Comparison of ENCODE assay signal across 8 cellular contexts in the genomic region with DNA sequence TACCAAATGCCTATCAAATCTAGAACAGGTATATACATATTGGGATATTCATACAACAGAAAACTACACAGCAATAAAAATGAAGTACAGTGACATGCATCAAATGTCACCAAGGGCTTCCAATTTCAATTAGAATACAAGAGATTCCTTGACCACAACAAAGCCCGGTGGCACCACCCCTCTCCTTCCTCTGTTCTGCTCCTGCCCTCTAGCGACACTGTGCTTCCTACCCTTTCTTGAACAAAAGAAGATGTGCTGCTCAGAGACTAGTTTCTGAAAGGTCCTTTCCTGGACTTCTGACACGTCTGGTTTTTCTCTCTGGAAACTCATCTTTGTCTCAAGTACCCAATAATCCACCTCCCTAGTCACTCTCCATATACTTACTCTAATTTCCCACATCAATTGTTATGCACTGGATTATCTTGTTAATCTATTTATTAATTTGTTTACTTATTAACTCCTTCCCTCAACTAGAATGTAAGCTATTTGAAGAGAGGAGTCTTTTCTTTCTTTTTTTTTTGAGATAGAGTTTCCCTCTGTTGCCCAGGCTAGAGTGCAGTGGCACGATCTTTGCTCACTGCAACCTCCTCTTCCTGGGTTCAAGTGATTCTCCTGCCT.
DNase-seq lines count a peak whose midpoint lies in the region; ATAC-seq, FAIRE-seq and TF ChIP-seq lines count a peak whose summit lies in the region.

No MANE protein-coding gene starts in this region.

- H3K27ac Mint-ChIP-seq in H9 = peak overlapping the region in 2 of 3 experiments; percentile 52 to 87; a peak in 4 of 7 replicates

- H2BK20ac ChIP-seq in H9 (ENCODE audit: low read depth, low read length, poor library complexity, severe bottlenecking) = no peak overlapping the region

- H3K36me3 ChIP-seq in BJ (ENCODE audit: control insufficient read depth, insufficient read depth, low read length) (no peaks in the 10 kb centered on the region), OCI-LY3 (replicated peaks; ENCODE audit: low read depth, low read length) (no peaks in the 10 kb centered on the region), bronchial epithelial cell (ENCODE audit: control insufficient read depth, insufficient read depth, low read length) (no peaks in the 10 kb centered on the region), right lobe of liver (no peaks in the 10 kb centered on the region), suprapubic skin (no peaks in the 10 kb centered on the region)

- no peak overlapping the region for H3K4ac ChIP-seq in H9 (ENCODE audit: low read depth, low read length)

- no peak overlapping the region for H3K14ac ChIP-seq in H9 (ENCODE audit: insufficient read depth, low read length)

- H3K9me3 Mint-ChIP-seq in H9 = no peaks in the 10 kb centered on the region

- H3K4me3 ChIP-seq in BJ (ENCODE audit: low read depth, low read length) (no peak overlapping the region), OCI-LY3 (ENCODE audit: low read length) (no peak overlapping the region), bronchial epithelial cell (ENCODE audit: low read depth, low read length) (no peak overlapping the region), right lobe of liver (no peak overlapping the region), suprapubic skin (no peak overlapping the region)

- H4K5ac ChIP-seq in H9 (ENCODE audit: insufficient read length, low read depth, low read length) = no peak overlapping the region

- H3K4me1 Mint-ChIP-seq in H9 = peaks cover 12 to 13% of the 10 kb centered on the region in 2 experiments

- no peak overlapping the region for H3K56ac ChIP-seq in H9 (ENCODE audit: insufficient read length, low read depth, low read length)

- ATAC-seq in right lobe of liver = peak; percentile 70 to 93 (median 86)

- H2BK120ac ChIP-seq in H9 (ENCODE audit: low read depth, low read length, poor library complexity, severe bottlenecking) = no peak overlapping the region

- H3K18ac ChIP-seq in H9 (ENCODE audit: insufficient read length, low read depth, low read length) = no peak overlapping the region

- no peak overlapping the region for H2AFZ ChIP-seq in H9 (ENCODE audit: low read length)
- H2AFZ ChIP-seq in OCI-LY3 (ENCODE audit: low read depth, low read length) = no peak overlapping the region

- FAIRE-seq in bronchial epithelial cell (lab: Jason Lieb, UNC) = no peak

- TF ChIP-seq EP300 in suprapubic skin (IDR thresholded peaks at IDR 0.05) = no peak

- intact Hi-C loops in right lobe of liver (cut with DNase I) = no loop called here

- no peak overlapping the region for H2BK15ac ChIP-seq in H9 (ENCODE audit: low read depth, low read length)

- H3K36me3 Mint-ChIP-seq in H9 (ENCODE audit: insufficient read depth in 1 of 3, low read depth in 3 of 3) = peaks cover 0 to 11% (median 7%) of the 10 kb centered on the region in 3 experiments; a peak in 2 of 7 replicates

- H3K27me3 ChIP-seq in BJ (ENCODE audit: control insufficient read depth, insufficient read depth, low read length) (no peaks in the 10 kb centered on the region), H9 (ENCODE audit: insufficient read depth, low read length) (no peaks in the 10 kb centered on the region), OCI-LY3 (ENCODE audit: low read depth, low read length) (no peaks in the 10 kb centered on the region), bronchial epithelial cell (ENCODE audit: control insufficient read depth, insufficient read depth, low read length) (no peaks in the 10 kb centered on the region), right lobe of liver (no peaks in the 10 kb centered on the region), suprapubic skin (no peaks in the 10 kb centered on the region)

- no peak overlapping the region for H4K91ac ChIP-seq in H9 (ENCODE audit: insufficient read length, low read depth, low read length)

- H3K9ac ChIP-seq in H9 (ENCODE audit: extremely low read depth, insufficient read length, low read length) = no peak overlapping the region
- H3K9ac ChIP-seq in OCI-LY3 (ENCODE audit: low read length) = no peak overlapping the region

- no peak overlapping the region for H3K27ac ChIP-seq in H9 (ENCODE audit: insufficient read length, low read depth, low read length)
- no peak overlapping the region for H3K27ac ChIP-seq in OCI-LY3 (ENCODE audit: low read length)
- no peak overlapping the region for H3K27ac ChIP-seq in right lobe of liver
- no peak overlapping the region for H3K27ac ChIP-seq in suprapubic skin

- TF ChIP-seq POLR2A in right lobe of liver (IDR thresholded peaks at IDR 0.05) (no peak), suprapubic skin (IDR thresholded peaks at IDR 0.05) (no peak)

- WGBS in H9 (ENCODE audit: extremely low coverage, insufficient read length, low lambda C conversion rate) = no CpG with 5 or more reads among the region's 4 CpGs
- whole genome bisulfite sequencing in right lobe of liver (ENCODE audit: insufficient coverage, low coverage, low lambda C conversion rate, missing lambda C conversion rate) = 19% methylated on average over 4 of the region's 4 CpGs
- 27% methylated on average over 4 of the region's 4 CpGs for WGBS in suprapubic skin

- H3K4me2 ChIP-seq in H9 (ENCODE audit: insufficient read depth, insufficient read length, low read length) = no peak overlapping the region
- H3K4me2 ChIP-seq in OCI-LY3 (ENCODE audit: low read length) = no peak overlapping the region

- POLR2A ChIA-PET in BJ (lab: Charles Lee) = no interaction called here

- no peaks in the 10 kb centered on the region for H3K9me3 ChIP-seq in H9 (ENCODE audit: control insufficient read depth, low read depth, low read length)
- no peaks in the 10 kb centered on the region for H3K9me3 ChIP-seq in OCI-LY3 (ENCODE audit: insufficient read depth, low read length)
- no peaks in the 10 kb centered on the region for H3K9me3 ChIP-seq in right lobe of liver
- no peaks in the 10 kb centered on the region for H3K9me3 ChIP-seq in suprapubic skin

- no peaks in the 10 kb centered on the region for H3K23me2 ChIP-seq in H9 (ENCODE audit: insufficient read length, low read depth, low read length, poor library complexity, severe bottlenecking)

- H4K20me1 ChIP-seq in H9 (ENCODE audit: control insufficient read depth, insufficient read depth, insufficient read length) (no peaks in the 10 kb centered on the region), OCI-LY3 (ENCODE audit: insufficient read depth, low read length) (no peaks in the 10 kb centered on the region)

- H3K4me3 Mint-ChIP-seq in H9 = no peak overlapping the region

- H3K79me1 ChIP-seq in H9 (ENCODE audit: insufficient read depth, low read depth, low read length, poor library complexity, severe bottlenecking) = no peaks in the 10 kb centered on the region

- H3K79me2 ChIP-seq in H9 (ENCODE audit: insufficient read depth, low read length) (no peaks in the 10 kb centered on the region), OCI-LY3 (ENCODE audit: low read length) (no peaks in the 10 kb centered on the region)

- no peak overlapping the region for H2BK5ac ChIP-seq in H9 (ENCODE audit: insufficient read length, low read length)

- no peak overlapping the region for H2BK12ac ChIP-seq in H9 (ENCODE audit: insufficient read length, low read depth, low read length)

- H3T11ph ChIP-seq in H9 (ENCODE audit: low read length) = no peak overlapping the region

- H3K23ac ChIP-seq in H9 (ENCODE audit: insufficient read length, low read depth, low read length) = no peak overlapping the region

- DNase-seq in BJ (ENCODE audit: low read depth) (no peak), H9 (peak; percentile 77), bronchial epithelial cell (ENCODE audit: low read depth) (peak; percentile 63), right lobe of liver (peak in 1 of 3 donors; percentile 38), suprapubic skin (ENCODE audit: low spot score in 2 of 2) (no peak), NCI-H2196 treated with DMSO at 0.1 percent for 48 hours (lab: John Stamatoyannopoulos, UW; ENCODE audit: unreplicated experiment) (no peak)
- no peak for DNase-seq in effector CD4-positive, alpha-beta T cell

- CTCF ChIA-PET in BJ (lab: Yijun Ruan, JAX) = interaction anchor here (2.8 kb wide), 1 partner anchor 252 kb away, joined by 15 read pairs; no protein-coding TSS in a partner anchor

- no peak overlapping the region for H4K8ac ChIP-seq in H9 (replicated peaks; ENCODE audit: insufficient read length, low read depth, low read length)

- TF ChIP-seq CTCF in BJ (IDR thresholded peaks at IDR 0.05; ENCODE audit: insufficient read depth, low read depth, low read length) = peak; percentile 48
- TF ChIP-seq CTCF in H9 (conservative IDR thresholded peaks at IDR 0.05) = peak; percentile 84
- TF ChIP-seq CTCF in OCI-LY3 (IDR thresholded peaks at IDR 0.05; ENCODE audit: low read depth, low read length) = peak; percentile 80
- peak; percentile 76 for TF ChIP-seq CTCF in bronchial epithelial cell (IDR thresholded peaks at IDR 0.05; ENCODE audit: insufficient read depth, low read length, severe bottlenecking)
- TF ChIP-seq CTCF in right lobe of liver (IDR thresholded peaks at IDR 0.05) = peak; percentile 33 to 69 (median 52)
- peak in 1 of 2 donors; percentile 18 for TF ChIP-seq CTCF in suprapubic skin (IDR thresholded peaks at IDR 0.05)

- no peak overlapping the region for H2AK5ac ChIP-seq in H9 (ENCODE audit: insufficient read length, low read length)

- H3K4me1 ChIP-seq in H9 (ENCODE audit: insufficient read depth, low read length) (no peaks in the 10 kb centered on the region), OCI-LY3 (ENCODE audit: low read length) (no peaks in the 10 kb centered on the region), right lobe of liver (no peaks in the 10 kb centered on the region), suprapubic skin (no peaks in the 10 kb centered on the region)

- H3K27me3 Mint-ChIP-seq in H9 (ENCODE audit: low read depth) = no peaks in the 10 kb centered on the region

Comparison
In these comparisons a context has a peak if more than half of its experiments do, and no peak if none do; other contexts are left out.
1. DNase-seq: peak in H9 (single experiment) and bronchial epithelial cell (single experiment); none in BJ (single experiment), suprapubic skin (0 of 2), NCI-H2196 treated with DMSO at 0.1 percent for 48 hours (single experiment) and effector CD4-positive, alpha-beta T cell (single experiment).